In genomic region chrX:150258176-150258425, GRCh38 we compare ENCODE assay signal across 19 cellular contexts.
DNase-seq lines count a peak whose midpoint lies in the region; ATAC-seq and TF ChIP-seq lines count a peak whose summit lies in the region.
"Had no signal": no experiment of that assay in that cellular context is flagged by ENCODE, and none has a peak within 500 bp of the region (broad histone marks: within the 10 kb centered on the region; RNA-seq: fewer than 3 reads in every experiment).

No MANE protein-coding gene starts in this region.

- no peak for TF ChIP-seq CTCF in Loucy (conservative IDR thresholded peaks at IDR 0.05; ENCODE audit: low read length)
- TF ChIP-seq CTCF in coronary artery (IDR thresholded peaks at IDR 0.05), result no peak
- no peak for TF ChIP-seq CTCF in osteoblast (IDR thresholded peaks at IDR 0.05; ENCODE audit: extremely low read depth, low read depth, low read length)

- H3K79me2 ChIP-seq in Loucy (ENCODE audit: insufficient read depth, low read length) (no peaks in the 10 kb centered on the region), osteoblast (ENCODE audit: insufficient read depth, low read length) (no peaks in the 10 kb centered on the region)

- H3K27me3 ChIP-seq in Loucy (ENCODE audit: insufficient read depth, low read length, poor library complexity, severe bottlenecking), result no peaks in the 10 kb centered on the region
- H3K27me3 ChIP-seq in osteoblast (ENCODE audit: insufficient read depth, low read length), result no peaks in the 10 kb centered on the region
- H3K27me3 ChIP-seq: BLaER1 treated with 17β-estradiol and CSF1 and Interleukin-3, amounts not matched to agents 10 nM and 100 nM had no signal

- H3K4me2 ChIP-seq in Loucy (ENCODE audit: low read depth, low read length, poor library complexity, severe bottlenecking), result peak overlapping the region; percentile 27
- H3K4me2 ChIP-seq in osteoblast (ENCODE audit: insufficient read depth, low read length), result no peak overlapping the region
- H3K4me2 ChIP-seq: A549; BLaER1 treated with 17β-estradiol and CSF1 and Interleukin-3, amounts not matched to agents 10 nM and 100 nM had no signal

- H3K9me3 ChIP-seq in Loucy (ENCODE audit: insufficient read depth, low read depth, low read length), result no peaks in the 10 kb centered on the region
- H3K9me3 ChIP-seq in osteoblast (ENCODE audit: low read depth, low read length), result no peaks in the 10 kb centered on the region
- H3K9me3 ChIP-seq: A549; BLaER1 treated with 17β-estradiol and CSF1 and Interleukin-3, amounts not matched to agents 10 nM and 100 nM; Caco-2 had no signal

- H3K9ac ChIP-seq in Loucy (ENCODE audit: low read depth, low read length, poor library complexity, severe bottlenecking), result peak overlapping the region; percentile 44
- H3K9ac ChIP-seq: BLaER1 treated with 17β-estradiol and CSF1 and Interleukin-3, amounts not matched to agents 10 nM and 100 nM had no signal

- H3K27ac ChIP-seq in coronary artery (no peak overlapping the region), osteoblast (ENCODE audit: low read depth, low read length) (no peak overlapping the region)
- H3K27ac ChIP-seq: 22Rv1; A549; BLaER1 treated with 17β-estradiol and CSF1 and Interleukin-3, amounts not matched to agents 10 nM and 100 nM; C4-2B had no signal

- H4K20me1 ChIP-seq in Loucy (ENCODE audit: insufficient read depth, low read length, poor library complexity, severe bottlenecking) (no peaks in the 10 kb centered on the region), osteoblast (ENCODE audit: insufficient read depth, low read length) (no peaks in the 10 kb centered on the region)
- H4K20me1 ChIP-seq: BLaER1 treated with 17β-estradiol and CSF1 and Interleukin-3, amounts not matched to agents 10 nM and 100 nM had no signal

- no peak for ATAC-seq in SK-N-SH treated with all-trans-retinoic acid at 6 μM for 48 hours
- ATAC-seq: A549; CD8-positive, alpha-beta T cell had no signal

- no peaks in the 10 kb centered on the region for H3K9me2 ChIP-seq in Loucy (replicated peaks; ENCODE audit: low read depth, low read length)

- H3K36me3 ChIP-seq in Loucy (ENCODE audit: insufficient read depth, low read length), result no peaks in the 10 kb centered on the region
- H3K36me3 ChIP-seq in osteoblast (ENCODE audit: insufficient read depth, low read length), result no peaks in the 10 kb centered on the region
- H3K36me3 ChIP-seq: BLaER1 treated with 17β-estradiol and CSF1 and Interleukin-3, amounts not matched to agents 10 nM and 100 nM had no signal

- DNase-seq in NCI-H82 (lab: John Stamatoyannopoulos, UW) (peak; percentile 27), NCI-H82 treated with DMSO at 0.1 percent for 48 hours (lab: John Stamatoyannopoulos, UW; ENCODE audit: unreplicated experiment) (no peak), coronary artery (ENCODE audit: low spot score) (peak; percentile 43), osteoblast (ENCODE audit: insufficient read length, low spot score, missing footprints) (no peak), NCI-H2107 treated with DMSO at 0.1 percent for 48 hours (lab: John Stamatoyannopoulos, UW; ENCODE audit: unreplicated experiment) (no peak), RPMI8226 (no peak)
- DNase-seq: AML-193; Caco-2; Calu3; CD4-positive, alpha-beta T cell; DMS79 treated with DMSO at 0.1 percent for 48 hours; GF-D8 had no signal

- 0 out of 2 replicates have a peak overlapping the region, but pooled peaks have one; percentile 54 for H2AFZ ChIP-seq in Loucy (ENCODE audit: low read length)
- H2AFZ ChIP-seq in osteoblast (ENCODE audit: low read length), result peak overlapping the region; percentile 8

- H3F3A ChIP-seq in Loucy (ENCODE audit: low read depth), result no peaks in the 10 kb centered on the region

- no peak overlapping the region for H3K4me3 ChIP-seq in Loucy (ENCODE audit: low read length, poor library complexity, severe bottlenecking)
- no peak overlapping the region for H3K4me3 ChIP-seq in coronary artery
- no peak overlapping the region for H3K4me3 ChIP-seq in osteoblast (ENCODE audit: insufficient read depth, low read length)
- H3K4me3 ChIP-seq: A549; BLaER1 treated with 17β-estradiol and CSF1 and Interleukin-3, amounts not matched to agents 10 nM and 100 nM had no signal

- H3K4me1 ChIP-seq in Loucy (ENCODE audit: insufficient read depth, low read length, poor library complexity, severe bottlenecking) (peaks cover 22% of the 10 kb centered on the region), osteoblast (ENCODE audit: insufficient read depth, low read length) (peaks cover 17% of the 10 kb centered on the region)
- H3K4me1 ChIP-seq: A549, Caco-2 had no signal

TF ChIP-seq in SK-N-SH treated with all-trans-retinoic acid at 6 μM for 48 hours, 23 proteins besides CTCF, POLR2A, EP300 and RAD21:
- TF ChIP-seq ZFP3 (CRISPR knock-in tag; IDR thresholded peaks at IDR 0.05) (no peak), CREB5 (CRISPR knock-in tag; IDR thresholded peaks at IDR 0.05; ENCODE audit: low read depth) (no peak), TOX (CRISPR knock-in tag; IDR thresholded peaks at IDR 0.05; ENCODE audit: borderline replicate concordance) (no peak), OSR1 (CRISPR knock-in tag; IDR thresholded peaks at IDR 0.05) (no peak), ZNF70 (CRISPR knock-in tag; IDR thresholded peaks at IDR 0.05) (no peak), ZC3H10 (CRISPR knock-in tag; IDR thresholded peaks at IDR 0.05) (no peak), SNAI2 (CRISPR knock-in tag; IDR thresholded peaks at IDR 0.05) (no peak), ISL1 (CRISPR knock-in tag; IDR thresholded peaks at IDR 0.05) (no peak), TCF4 (CRISPR knock-in tag; IDR thresholded peaks at IDR 0.05; ENCODE audit: borderline replicate concordance) (no peak), ZNF565 (CRISPR knock-in tag; conservative IDR thresholded peaks at IDR 0.05; ENCODE audit: low read depth) (no peak), ZNF8 (CRISPR knock-in tag; IDR thresholded peaks at IDR 0.05) (no peak), ARNTL (CRISPR knock-in tag; IDR thresholded peaks at IDR 0.05; ENCODE audit: borderline replicate concordance, low read depth) (no peak), RARB (CRISPR knock-in tag; IDR thresholded peaks at IDR 0.05) (no peak)
- TF ChIP-seq, protein P1, sequence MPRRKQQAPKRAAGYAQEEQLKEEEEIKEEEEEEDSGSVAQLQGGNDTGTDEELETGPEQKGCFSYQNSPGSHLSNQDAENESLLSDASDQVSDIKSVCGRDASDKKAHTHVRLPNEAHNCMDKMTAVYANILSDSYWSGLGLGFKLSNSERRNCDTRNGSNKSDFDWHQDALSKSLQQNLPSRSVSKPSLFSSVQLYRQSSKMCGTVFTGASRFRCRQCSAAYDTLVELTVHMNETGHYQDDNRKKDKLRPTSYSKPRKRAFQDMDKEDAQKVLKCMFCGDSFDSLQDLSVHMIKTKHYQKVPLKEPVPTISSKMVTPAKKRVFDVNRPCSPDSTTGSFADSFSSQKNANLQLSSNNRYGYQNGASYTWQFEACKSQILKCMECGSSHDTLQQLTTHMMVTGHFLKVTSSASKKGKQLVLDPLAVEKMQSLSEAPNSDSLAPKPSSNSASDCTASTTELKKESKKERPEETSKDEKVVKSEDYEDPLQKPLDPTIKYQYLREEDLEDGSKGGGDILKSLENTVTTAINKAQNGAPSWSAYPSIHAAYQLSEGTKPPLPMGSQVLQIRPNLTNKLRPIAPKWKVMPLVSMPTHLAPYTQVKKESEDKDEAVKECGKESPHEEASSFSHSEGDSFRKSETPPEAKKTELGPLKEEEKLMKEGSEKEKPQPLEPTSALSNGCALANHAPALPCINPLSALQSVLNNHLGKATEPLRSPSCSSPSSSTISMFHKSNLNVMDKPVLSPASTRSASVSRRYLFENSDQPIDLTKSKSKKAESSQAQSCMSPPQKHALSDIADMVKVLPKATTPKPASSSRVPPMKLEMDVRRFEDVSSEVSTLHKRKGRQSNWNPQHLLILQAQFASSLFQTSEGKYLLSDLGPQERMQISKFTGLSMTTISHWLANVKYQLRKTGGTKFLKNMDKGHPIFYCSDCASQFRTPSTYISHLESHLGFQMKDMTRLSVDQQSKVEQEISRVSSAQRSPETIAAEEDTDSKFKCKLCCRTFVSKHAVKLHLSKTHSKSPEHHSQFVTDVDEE (CRISPR knock-in tag; IDR thresholded peaks at IDR 0.05), result no peak
- TF ChIP-seq, protein P2, sequence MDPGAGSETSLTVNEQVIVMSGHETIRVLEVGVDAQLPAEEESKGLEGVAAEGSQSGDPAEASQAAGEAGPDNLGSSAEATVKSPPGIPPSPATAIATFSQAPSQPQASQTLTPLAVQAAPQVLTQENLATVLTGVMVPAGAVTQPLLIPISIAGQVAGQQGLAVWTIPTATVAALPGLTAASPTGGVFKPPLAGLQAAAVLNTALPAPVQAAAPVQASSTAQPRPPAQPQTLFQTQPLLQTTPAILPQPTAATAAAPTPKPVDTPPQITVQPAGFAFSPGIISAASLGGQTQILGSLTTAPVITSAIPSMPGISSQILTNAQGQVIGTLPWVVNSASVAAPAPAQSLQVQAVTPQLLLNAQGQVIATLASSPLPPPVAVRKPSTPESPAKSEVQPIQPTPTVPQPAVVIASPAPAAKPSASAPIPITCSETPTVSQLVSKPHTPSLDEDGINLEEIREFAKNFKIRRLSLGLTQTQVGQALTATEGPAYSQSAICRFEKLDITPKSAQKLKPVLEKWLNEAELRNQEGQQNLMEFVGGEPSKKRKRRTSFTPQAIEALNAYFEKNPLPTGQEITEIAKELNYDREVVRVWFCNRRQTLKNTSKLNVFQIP (CRISPR knock-in tag; IDR thresholded peaks at IDR 0.05; ENCODE audit: borderline replicate concordance, low read depth), result no peak

Comparison
In these comparisons a context has a peak if more than half of its experiments do, and no peak if none do; other contexts are left out.
1. DNase-seq: peak in NCI-H82 (single experiment) and coronary artery (single experiment); none in NCI-H82 treated with DMSO at 0.1 percent for 48 hours (single experiment), osteoblast (single experiment), NCI-H2107 treated with DMSO at 0.1 percent for 48 hours (single experiment) and RPMI8226 (single experiment).